18 cellular contexts compared by ENCODE assay signal in the genomic region with DNA sequence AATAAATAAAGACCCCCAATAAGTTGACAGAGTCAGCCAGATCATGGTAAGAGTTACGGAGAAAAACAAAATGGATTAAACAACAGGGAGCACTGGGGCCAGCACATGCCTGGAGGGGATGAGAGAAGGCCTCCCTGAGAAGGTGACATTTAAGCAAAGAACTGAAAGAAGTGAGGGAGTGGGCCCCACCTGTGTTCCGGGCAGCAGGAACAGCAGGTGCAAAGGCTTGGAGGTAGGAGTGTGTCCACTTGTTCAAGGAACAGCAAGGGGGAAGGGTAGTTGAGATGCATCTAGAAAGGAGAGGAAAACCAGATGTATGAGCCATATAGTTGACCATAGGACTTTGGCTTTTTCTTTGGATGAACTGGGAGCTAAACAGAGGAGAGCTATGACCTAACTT. TPM values are rescaled to one million over a fixed set of nuclear protein-coding genes. Genes with fewer than 3 reads are reported as not detected.
A peak's percentile ranks its signal among the peaks of the same experiment; 100 is the strongest.
DNase-seq lines count a peak whose midpoint lies in the region; ATAC-seq, FAIRE-seq and TF ChIP-seq lines count a peak whose summit lies in the region.
"Had no signal": no experiment of that assay in that cellular context is flagged by ENCODE, and none has a peak within 500 bp of the region (broad histone marks: within the 10 kb centered on the region; RNA-seq: fewer than 3 reads in every experiment).

No MANE protein-coding gene starts in this region.

- no peak overlapping the region for H3K4me3 ChIP-seq in astrocyte (ENCODE audit: insufficient read depth, low read depth, low read length)
- no peak overlapping the region for H3K4me3 ChIP-seq in ascending aorta
- H3K4me3 ChIP-seq: BLaER1 treated with 17β-estradiol and CSF1 and Interleukin-3, amounts not matched to agents 10 nM and 100 nM had no signal

- no peak overlapping the region for H3K4me3 Mint-ChIP-seq in activated naive CD8-positive, alpha-beta T cell treated with anti-CD3 and anti-CD28 coated beads, Interleukin-2, amount 50 U/mL, for 24 hours
- no peak overlapping the region for H3K4me3 Mint-ChIP-seq in activated naive CD8-positive, alpha-beta T cell treated with anti-CD3 and anti-CD28 coated beads for 36 hours
- H3K4me3 Mint-ChIP-seq in astrocyte (ENCODE audit: unreplicated experiment) (no peak overlapping the region), glutamatergic neuron (ENCODE audit: unreplicated experiment) (no peak overlapping the region)
- H3K4me3 Mint-ChIP-seq in stimulated activated naive B cell treated with anti-CD40 and anti-IgM and Interleukin-4, amounts not matched to agents 10 μg/mL and 1 μg/mL and 100 μg/mL, for 72 hours: no peak overlapping the region
- H3K4me3 Mint-ChIP-seq: B cell; CD8-positive, alpha-beta T cell had no signal

- H3K4me2 ChIP-seq in astrocyte (ENCODE audit: low read length): no peak overlapping the region

- peak overlapping the region; percentile 1 for H3K27ac Mint-ChIP-seq in activated naive CD8-positive, alpha-beta T cell treated with anti-CD3 and anti-CD28 coated beads, Interleukin-2, amount 50 U/mL, for 24 hours
- no peak overlapping the region for H3K27ac Mint-ChIP-seq in activated naive CD8-positive, alpha-beta T cell treated with anti-CD3 and anti-CD28 coated beads for 36 hours
- H3K27ac Mint-ChIP-seq in astrocyte (ENCODE audit: unreplicated experiment) (peak overlapping the region; percentile 5), glutamatergic neuron (ENCODE audit: unreplicated experiment) (peak overlapping the region; percentile 6)
- peak overlapping the region; percentile 4 for H3K27ac Mint-ChIP-seq in stimulated activated naive B cell treated with anti-CD40 and anti-IgM and Interleukin-4, amounts not matched to agents 10 μg/mL and 1 μg/mL and 100 μg/mL, for 72 hours
- H3K27ac Mint-ChIP-seq: B cell; CD8-positive, alpha-beta T cell had no signal

- H3K36me3 ChIP-seq in astrocyte (ENCODE audit: insufficient read depth, low read length): no peaks in the 10 kb centered on the region
- H3K36me3 ChIP-seq in ascending aorta: no peaks in the 10 kb centered on the region
- H3K36me3 ChIP-seq: BLaER1 treated with 17β-estradiol and CSF1 and Interleukin-3, amounts not matched to agents 10 nM and 100 nM had no signal

- H3K27me3 Mint-ChIP-seq in activated naive CD8-positive, alpha-beta T cell treated with anti-CD3 and anti-CD28 coated beads, Interleukin-2, amount 50 U/mL, for 24 hours: no peaks in the 10 kb centered on the region
- H3K27me3 Mint-ChIP-seq in activated naive CD8-positive, alpha-beta T cell treated with anti-CD3 and anti-CD28 coated beads for 36 hours: no peaks in the 10 kb centered on the region
- peaks cover 33% of the 10 kb centered on the region for H3K27me3 Mint-ChIP-seq in astrocyte (ENCODE audit: low read depth, unreplicated experiment)
- peaks cover 2% of the 10 kb centered on the region for H3K27me3 Mint-ChIP-seq in glutamatergic neuron (ENCODE audit: unreplicated experiment)
- H3K27me3 Mint-ChIP-seq in stimulated activated naive B cell treated with anti-CD40 and anti-IgM and Interleukin-4, amounts not matched to agents 10 μg/mL and 1 μg/mL and 100 μg/mL, for 72 hours: no peaks in the 10 kb centered on the region
- H3K27me3 Mint-ChIP-seq: B cell had no signal

- DNase-seq in activated naive CD8-positive, alpha-beta T cell treated with anti-CD3 and anti-CD28 coated beads, Interleukin-2, amount 50 U/mL, for 24 hours: no peak
- no peak for DNase-seq in activated naive CD8-positive, alpha-beta T cell treated with anti-CD3 and anti-CD28 coated beads for 36 hours
- DNase-seq in astrocyte (ENCODE audit: low read depth): no peak
- no peak for DNase-seq in glutamatergic neuron
- DNase-seq in stimulated activated naive B cell treated with anti-CD40 and anti-IgM and Interleukin-4, amounts not matched to agents 10 μg/mL and 1 μg/mL and 100 μg/mL, for 72 hours: no peak
- DNase-seq in NCI-H510A treated with DMSO at 0.1 percent for 48 hours (lab: John Stamatoyannopoulos, UW): no peak
- no peak for DNase-seq in ascending aorta (ENCODE audit: low spot score in 2 of 2)
- DNase-seq: 8988T; Calu3; CD8-positive, alpha-beta T cell; DMS79 treated with DMSO at 0.1 percent for 48 hours; GF-D8; GOT3; H7 had no signal

- H3K27ac ChIP-seq in astrocyte (ENCODE audit: low read depth, low read length): no peak overlapping the region
- no peak overlapping the region for H3K27ac ChIP-seq in ascending aorta
- H3K27ac ChIP-seq: BLaER1 treated with 17β-estradiol and CSF1 and Interleukin-3, amounts not matched to agents 10 nM and 100 nM had no signal

- intact Hi-C loops in ascending aorta (cut with DNase I): no loop called here

- H3K4me1 ChIP-seq in astrocyte (ENCODE audit: insufficient read depth, low read length) (no peaks in the 10 kb centered on the region), ascending aorta (peaks cover 4 to 8% of the 10 kb centered on the region in 2 donors)

- no peaks in the 10 kb centered on the region for H4K20me1 ChIP-seq in astrocyte (ENCODE audit: insufficient read depth, low read length)
- H4K20me1 ChIP-seq: BLaER1 treated with 17β-estradiol and CSF1 and Interleukin-3, amounts not matched to agents 10 nM and 100 nM had no signal

- H3K4me1 Mint-ChIP-seq in activated naive CD8-positive, alpha-beta T cell treated with anti-CD3 and anti-CD28 coated beads, Interleukin-2, amount 50 U/mL, for 24 hours: peaks cover 30% of the 10 kb centered on the region
- peaks cover 18% of the 10 kb centered on the region for H3K4me1 Mint-ChIP-seq in activated naive CD8-positive, alpha-beta T cell treated with anti-CD3 and anti-CD28 coated beads for 36 hours
- H3K4me1 Mint-ChIP-seq in astrocyte (ENCODE audit: low read depth, unreplicated experiment) (peaks cover 5% of the 10 kb centered on the region), glutamatergic neuron (ENCODE audit: low read depth, unreplicated experiment) (peaks cover 21% of the 10 kb centered on the region)
- H3K4me1 Mint-ChIP-seq in stimulated activated naive B cell treated with anti-CD40 and anti-IgM and Interleukin-4, amounts not matched to agents 10 μg/mL and 1 μg/mL and 100 μg/mL, for 72 hours: peaks cover 48 to 56% of the 10 kb centered on the region in 2 donors

- no peak for TF ChIP-seq CTCF in astrocyte (IDR thresholded peaks at IDR 0.05; ENCODE audit: insufficient read depth, low read depth, low read length)
- no peak for TF ChIP-seq CTCF in glutamatergic neuron (IDR thresholded peaks at IDR 0.05; ENCODE audit: partially characterized antibody, unreplicated experiment)
- TF ChIP-seq CTCF in ascending aorta (IDR thresholded peaks at IDR 0.05): no peak

- H3K9me3 ChIP-seq in astrocyte (ENCODE audit: insufficient read depth, low read depth, low read length) (no peaks in the 10 kb centered on the region), ascending aorta (no peaks in the 10 kb centered on the region)
- H3K9me3 ChIP-seq: BLaER1 treated with 17β-estradiol and CSF1 and Interleukin-3, amounts not matched to agents 10 nM and 100 nM had no signal

- H3K27me3 ChIP-seq in astrocyte (ENCODE audit: insufficient read depth, low read length) (peaks cover 4% of the 10 kb centered on the region), ascending aorta (no peaks in the 10 kb centered on the region)
- H3K27me3 ChIP-seq: BLaER1 treated with 17β-estradiol and CSF1 and Interleukin-3, amounts not matched to agents 10 nM and 100 nM had no signal

- H2AFZ ChIP-seq in astrocyte (ENCODE audit: low read depth, low read length): no peak overlapping the region

- H3K36me3 Mint-ChIP-seq in activated naive CD8-positive, alpha-beta T cell treated with anti-CD3 and anti-CD28 coated beads, Interleukin-2, amount 50 U/mL, for 24 hours (ENCODE audit: low read depth): no peaks in the 10 kb centered on the region
- no peaks in the 10 kb centered on the region for H3K36me3 Mint-ChIP-seq in activated naive CD8-positive, alpha-beta T cell treated with anti-CD3 and anti-CD28 coated beads for 36 hours
- H3K36me3 Mint-ChIP-seq in astrocyte (ENCODE audit: low read depth, unreplicated experiment): no peaks in the 10 kb centered on the region
- peaks cover 4% of the 10 kb centered on the region for H3K36me3 Mint-ChIP-seq in glutamatergic neuron (ENCODE audit: unreplicated experiment)
- no peaks in the 10 kb centered on the region for H3K36me3 Mint-ChIP-seq in stimulated activated naive B cell treated with anti-CD40 and anti-IgM and Interleukin-4, amounts not matched to agents 10 μg/mL and 1 μg/mL and 100 μg/mL, for 72 hours
- H3K36me3 Mint-ChIP-seq: CD8-positive, alpha-beta T cell had no signal

- no peaks in the 10 kb centered on the region for H3K9me3 Mint-ChIP-seq in activated naive CD8-positive, alpha-beta T cell treated with anti-CD3 and anti-CD28 coated beads, Interleukin-2, amount 50 U/mL, for 24 hours
- H3K9me3 Mint-ChIP-seq in activated naive CD8-positive, alpha-beta T cell treated with anti-CD3 and anti-CD28 coated beads for 36 hours: no peaks in the 10 kb centered on the region
- H3K9me3 Mint-ChIP-seq in astrocyte (ENCODE audit: unreplicated experiment) (peaks cover 2% of the 10 kb centered on the region), glutamatergic neuron (ENCODE audit: unreplicated experiment) (no peaks in the 10 kb centered on the region)
- no peaks in the 10 kb centered on the region for H3K9me3 Mint-ChIP-seq in stimulated activated naive B cell treated with anti-CD40 and anti-IgM and Interleukin-4, amounts not matched to agents 10 μg/mL and 1 μg/mL and 100 μg/mL, for 72 hours
- H3K9me3 Mint-ChIP-seq: CD8-positive, alpha-beta T cell had no signal

- no peak overlapping the region for H3K9ac ChIP-seq in astrocyte (ENCODE audit: low read length)
- H3K9ac ChIP-seq: BLaER1 treated with 17β-estradiol and CSF1 and Interleukin-3, amounts not matched to agents 10 nM and 100 nM had no signal

- no peaks in the 10 kb centered on the region for H3K79me2 ChIP-seq in astrocyte (ENCODE audit: insufficient read depth, low read length)

- no peak for FAIRE-seq in astrocyte (lab: Jason Lieb, UNC)

- no peak for ATAC-seq in activated naive CD8-positive, alpha-beta T cell treated with anti-CD3 and anti-CD28 coated beads, Interleukin-2, amount 50 U/mL, for 24 hours
- no peak for ATAC-seq in stimulated activated naive B cell treated with anti-CD40 and anti-IgM and Interleukin-4, amounts not matched to agents 10 μg/mL and 1 μg/mL and 100 μg/mL, for 72 hours (replicated peaks)
- no peak for ATAC-seq in HG03196 (IDR thresholded peaks at IDR 0.05; ENCODE audit: unreplicated experiment)
- ATAC-seq: CD8-positive, alpha-beta T cell; HCT116 had no signal

RNA-seq across cellular contexts. Expression of gene PREX1, which starts 7.6 kb away (rescaled TPM):
- 10 to 100 TPM; 76.8 to 77.1 TPM for total RNA-seq in activated naive CD8-positive, alpha-beta T cell treated with anti-CD3 and anti-CD28 coated beads for 36 hours
- total RNA-seq in astrocyte: 2.0 and 3.5 TPM in 2 replicates
- 235 TPM for total RNA-seq in glutamatergic neuron (ENCODE audit: unreplicated experiment)
- 75.4 TPM for total RNA-seq in ascending aorta

Comparison
In these comparisons a context has a peak if more than half of its experiments do, and no peak if none do; other contexts are left out.
1. RNA of gene PREX1, which starts 7.6 kb away (total RNA-seq): 235 TPM in glutamatergic neuron (single experiment), 76.8 to 77.1 TPM in activated naive CD8-positive, alpha-beta T cell treated with anti-CD3 and anti-CD28 coated beads for 36 hours and 75.4 TPM in ascending aorta (single experiment); 2.0 to 3.5 TPM in astrocyte; every median in the first group is over 10 times any median in the second.